In genomic region chr6:46156701-46157100, GRCh38 we compare ENCODE assay signal across 36 cellular contexts. TPM values are rescaled to one million over a fixed set of nuclear protein-coding genes. Genes with fewer than 3 reads are reported as not detected.
"Had no signal": no experiment of that assay in that cellular context is flagged by ENCODE, and none has a peak within 500 bp of the region (broad histone marks: within the 10 kb centered on the region; RNA-seq: fewer than 3 reads in every experiment).

No MANE protein-coding gene starts in this region.

- H3K36me3 ChIP-seq: adrenal gland, ascending aorta, brain microvascular endothelial cell, breast epithelium, cardiac muscle cell, colonic mucosa had no signal

- H3K4me3 ChIP-seq: adrenal gland, ascending aorta, body of pancreas, breast epithelium, cardiac muscle cell, colonic mucosa had no signal

- H3K27ac Mint-ChIP-seq: activated naive CD4-positive, alpha-beta T cell treated with anti-CD3 and anti-CD28 coated beads for 36 hours; activated naive CD4-positive, alpha-beta T cell treated with anti-CD3 and anti-CD28 coated beads, Interleukin-2, amount 10 ng/mL, durations not matched to agents 7 days and 5 days; activated naive CD4-positive, alpha-beta T cell treated with anti-CD3 and anti-CD28 coated beads, Interleukin-2, amount 50 U/mL, for 24 hours; activated naive CD4-positive, alpha-beta T cell treated with anti-CD3 and anti-CD28 coated beads, Interleukin-2, amount 50 U/mL, for 72 hours; activated naive CD8-positive, alpha-beta T cell; activated naive CD8-positive, alpha-beta T cell treated with anti-CD3 and anti-CD28 coated beads for 36 hours; activated naive CD8-positive, alpha-beta T cell treated with anti-CD3 and anti-CD28 coated beads, Interleukin-2, amount 10 ng/mL, durations not matched to agents 7 days and 5 days; activated naive CD8-positive, alpha-beta T cell treated with anti-CD3 and anti-CD28 coated beads, Interleukin-2, amount 50 U/mL, for 24 hours; activated T-cell treated with anti-CD3 and anti-CD28 coated beads, Interleukin-2, amount 50 U/mL, for 72 hours; activated T-helper 1 cell treated with anti-CD3 and anti-CD28 coated beads, Interleukin-12 subunit alpha, Interleukin-12 subunit beta, Interleukin-2, Interleukin-4 antibody, amounts not matched to agents 30 ng/mL and 10 ng/mL and 1 ng/mL, durations not matched to agents 14 hours and 24 hours and 36 hours; activated T-helper 17 cell treated with anti-CD3 and anti-CD28 coated beads, Interleukin-2, amount 50 U/mL, for 72 hours; activated T-helper 2 cell treated with anti-CD3 and anti-CD28 coated beads, Interferon-gamma antibody, Interleukin-2, Interleukin-4, amounts not matched to agents 10 μg/mL and 5 μg/mL and 100 μg/mL, durations not matched to agents 14 hours and 24 hours and 36 hours; brain had no signal

- H3K27ac ChIP-seq: adrenal gland, ascending aorta, body of pancreas, brain microvascular endothelial cell, breast epithelium, cardiac muscle cell, colonic mucosa had no signal

- DNase-seq: activated effector memory CD4-positive, alpha-beta T cell treated with anti-CD3 and anti-CD28 coated beads, Interleukin-2, amount 50 U/mL, for 16 hours; activated effector memory CD4-positive, alpha-beta T cell treated with Interleukin-2 at 50 U/mL for 16 hours; activated gamma-delta T cell; activated gamma-delta T cell treated with Interleukin-2 at 50 U/mL for 16 hours; activated naive CD4-positive, alpha-beta T cell; activated naive CD4-positive, alpha-beta T cell treated with anti-CD3 and anti-CD28 coated beads for 36 hours; activated naive CD4-positive, alpha-beta T cell treated with anti-CD3 and anti-CD28 coated beads, Interleukin-2, amount 10 ng/mL, durations not matched to agents 7 days and 5 days; activated naive CD4-positive, alpha-beta T cell treated with anti-CD3 and anti-CD28 coated beads, Interleukin-2, amount 50 U/mL, for 16 hours; activated naive CD4-positive, alpha-beta T cell treated with Interleukin-2 at 50 U/mL for 16 hours; activated naive CD8-positive, alpha-beta T cell treated with anti-CD3 and anti-CD28 coated beads for 36 hours; activated naive CD8-positive, alpha-beta T cell treated with anti-CD3 and anti-CD28 coated beads, Interleukin-2, amount 10 ng/mL, durations not matched to agents 7 days and 5 days; activated naive CD8-positive, alpha-beta T cell treated with anti-CD3 and anti-CD28 coated beads, Interleukin-2, amount 50 U/mL, for 24 hours; activated T-cell treated with anti-CD3 and anti-CD28 coated beads, Interleukin-2, amount 50 U/mL, for 48 hours; activated T-cell treated with anti-CD3 and anti-CD28 coated beads, Interleukin-2, amount 50 U/mL, for 72 hours; adrenal gland; amniotic stem cell; amygdala; anterior cingulate cortex; aorta; body of pancreas; brain microvascular endothelial cell; caudate nucleus; central memory CD4-positive, alpha-beta T cell; cerebellar nuclear complex; colonic mucosa had no signal

- H3K27me3 Mint-ChIP-seq: central memory CD8-positive, alpha-beta T cell had no signal

- H3K36me3 Mint-ChIP-seq: activated naive CD4-positive, alpha-beta T cell treated with anti-CD3 and anti-CD28 coated beads, Interleukin-2, amount 10 ng/mL, durations not matched to agents 7 days and 5 days; activated naive CD4-positive, alpha-beta T cell treated with anti-CD3 and anti-CD28 coated beads, Interleukin-2, amount 50 U/mL, for 24 hours; activated naive CD4-positive, alpha-beta T cell treated with anti-CD3 and anti-CD28 coated beads, Interleukin-2, amount 50 U/mL, for 72 hours; activated naive CD8-positive, alpha-beta T cell treated with anti-CD3 and anti-CD28 coated beads for 36 hours; activated naive CD8-positive, alpha-beta T cell treated with anti-CD3 and anti-CD28 coated beads, Interleukin-2, amount 10 ng/mL, durations not matched to agents 7 days and 5 days had no signal

- H3K4me3 Mint-ChIP-seq: activated naive CD4-positive, alpha-beta T cell treated with anti-CD3 and anti-CD28 coated beads for 36 hours; activated naive CD4-positive, alpha-beta T cell treated with anti-CD3 and anti-CD28 coated beads, Interleukin-2, amount 10 ng/mL, durations not matched to agents 7 days and 5 days; activated naive CD4-positive, alpha-beta T cell treated with anti-CD3 and anti-CD28 coated beads, Interleukin-2, amount 50 U/mL, for 24 hours; activated naive CD8-positive, alpha-beta T cell; activated naive CD8-positive, alpha-beta T cell treated with anti-CD3 and anti-CD28 coated beads for 36 hours; activated naive CD8-positive, alpha-beta T cell treated with anti-CD3 and anti-CD28 coated beads, Interleukin-2, amount 10 ng/mL, durations not matched to agents 7 days and 5 days; activated naive CD8-positive, alpha-beta T cell treated with anti-CD3 and anti-CD28 coated beads, Interleukin-2, amount 50 U/mL, for 24 hours; activated T-cell treated with anti-CD3 and anti-CD28 coated beads, Interleukin-2, amount 50 U/mL, for 72 hours; activated T-helper 1 cell treated with anti-CD3 and anti-CD28 coated beads, Interleukin-12 subunit alpha, Interleukin-12 subunit beta, Interleukin-2, Interleukin-4 antibody, amounts not matched to agents 30 ng/mL and 10 ng/mL and 1 ng/mL, durations not matched to agents 14 hours and 24 hours and 36 hours; activated T-helper 17 cell treated with anti-CD3 and anti-CD28 coated beads, Interleukin-2, amount 50 U/mL, for 72 hours; brain; central memory CD8-positive, alpha-beta T cell had no signal

- H3K9me3 ChIP-seq: adrenal gland, body of pancreas, breast epithelium, colonic mucosa had no signal

- H3K27me3 ChIP-seq: adrenal gland, ascending aorta, body of pancreas, brain microvascular endothelial cell, breast epithelium, cardiac muscle cell, colonic mucosa had no signal

- H3K4me1 ChIP-seq: adrenal gland, ascending aorta, body of pancreas, breast epithelium, colonic mucosa had no signal

- H3K9me3 Mint-ChIP-seq: activated naive CD4-positive, alpha-beta T cell treated with anti-CD3 and anti-CD28 coated beads, Interleukin-2, amount 10 ng/mL, durations not matched to agents 7 days and 5 days; activated naive CD4-positive, alpha-beta T cell treated with anti-CD3 and anti-CD28 coated beads, Interleukin-2, amount 50 U/mL, for 24 hours; activated naive CD4-positive, alpha-beta T cell treated with anti-CD3 and anti-CD28 coated beads, Interleukin-2, amount 50 U/mL, for 72 hours; activated naive CD8-positive, alpha-beta T cell treated with anti-CD3 and anti-CD28 coated beads for 36 hours; activated naive CD8-positive, alpha-beta T cell treated with anti-CD3 and anti-CD28 coated beads, Interleukin-2, amount 50 U/mL, for 24 hours; activated T-helper 1 cell treated with anti-CD3 and anti-CD28 coated beads, Interleukin-12 subunit alpha, Interleukin-12 subunit beta, Interleukin-2, Interleukin-4 antibody, amounts not matched to agents 30 ng/mL and 10 ng/mL and 1 ng/mL, durations not matched to agents 14 hours and 24 hours and 36 hours; activated T-helper 17 cell treated with anti-CD3 and anti-CD28 coated beads, Interleukin-2, amount 50 U/mL, for 72 hours; activated T-helper 2 cell treated with anti-CD3 and anti-CD28 coated beads, Interferon-gamma antibody, Interleukin-2, Interleukin-4, amounts not matched to agents 10 μg/mL and 5 μg/mL and 100 μg/mL, durations not matched to agents 14 hours and 24 hours and 36 hours; brain; central memory CD8-positive, alpha-beta T cell had no signal

- ATAC-seq: activated naive CD4-positive, alpha-beta T cell treated with anti-CD3 and anti-CD28 coated beads, Interleukin-2, amount 50 U/mL, for 72 hours; activated naive CD8-positive, alpha-beta T cell treated with anti-CD3 and anti-CD28 coated beads, Interleukin-2, amount 50 U/mL, for 24 hours; activated T-cell treated with anti-CD3 and anti-CD28 coated beads, Interleukin-2, amount 50 U/mL, for 72 hours; activated T-helper 17 cell treated with anti-CD3 and anti-CD28 coated beads, Interleukin-2, amount 50 U/mL, for 72 hours; body of pancreas had no signal

- H3K4me1 Mint-ChIP-seq: activated naive CD4-positive, alpha-beta T cell treated with anti-CD3 and anti-CD28 coated beads, Interleukin-2, amount 10 ng/mL, durations not matched to agents 7 days and 5 days; activated naive CD4-positive, alpha-beta T cell treated with anti-CD3 and anti-CD28 coated beads, Interleukin-2, amount 50 U/mL, for 24 hours; activated naive CD8-positive, alpha-beta T cell treated with anti-CD3 and anti-CD28 coated beads for 36 hours; activated naive CD8-positive, alpha-beta T cell treated with anti-CD3 and anti-CD28 coated beads, Interleukin-2, amount 10 ng/mL, durations not matched to agents 7 days and 5 days; activated naive CD8-positive, alpha-beta T cell treated with anti-CD3 and anti-CD28 coated beads, Interleukin-2, amount 50 U/mL, for 24 hours; activated T-helper 17 cell treated with anti-CD3 and anti-CD28 coated beads, Interleukin-2, amount 50 U/mL, for 72 hours; brain; central memory CD8-positive, alpha-beta T cell had no signal

RNA-seq across cellular contexts. Expression of gene ENPP5, which starts 14.1 kb away (rescaled TPM):
- total RNA-seq: activated T-helper 1 cell treated with anti-CD3 and anti-CD28 coated beads, Interleukin-12 subunit alpha, Interleukin-12 subunit beta, Interleukin-2, Interleukin-4 antibody, amounts not matched to agents 30 ng/mL and 10 ng/mL and 1 ng/mL, durations not matched to agents 14 hours and 24 hours and 36 hours; activated T-helper 2 cell treated with anti-CD3 and anti-CD28 coated beads, Interferon-gamma antibody, Interleukin-2, Interleukin-4, amounts not matched to agents 10 μg/mL and 5 μg/mL and 100 μg/mL, durations not matched to agents 14 hours and 24 hours and 36 hours had no signal
